In the genomic region with DNA sequence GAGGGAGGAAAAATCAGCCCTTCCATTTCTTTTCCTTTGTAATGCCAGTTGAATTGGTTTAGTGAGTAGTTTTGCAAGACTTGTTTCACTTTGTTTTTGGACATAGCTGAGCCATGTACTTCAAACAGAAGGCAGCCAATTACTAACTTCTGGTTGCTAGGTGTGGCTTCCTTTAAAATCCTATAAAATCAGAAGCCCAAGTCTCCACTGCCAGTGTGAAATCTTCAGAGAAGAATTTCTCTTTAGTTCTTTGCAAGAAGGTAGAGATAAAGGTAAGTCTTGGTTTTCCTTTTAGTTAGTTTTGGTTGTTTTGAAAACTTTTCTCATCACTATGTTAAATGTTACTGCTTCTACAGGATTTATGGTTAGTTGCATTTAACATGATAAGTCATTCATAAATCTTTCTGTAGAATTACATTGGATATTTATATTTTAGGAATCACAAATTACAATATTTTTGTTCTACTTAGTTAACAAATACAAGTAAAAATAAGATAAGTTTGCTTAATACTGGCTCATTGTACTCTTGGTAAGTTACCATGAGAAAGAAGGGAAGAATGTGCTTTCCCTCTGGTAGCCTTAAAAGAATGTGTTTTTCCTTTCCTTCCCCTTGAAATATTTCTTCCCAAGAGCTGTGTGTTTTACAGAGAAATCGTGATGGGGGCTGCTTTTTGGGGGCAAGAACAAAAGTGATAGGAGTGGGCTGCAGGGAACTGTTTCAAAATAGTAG, we compare ENCODE assay signal across 8 cellular contexts. TPM values are rescaled to one million over a fixed set of nuclear protein-coding genes. Genes with fewer than 3 reads are reported as not detected.
DNase-seq lines count a peak whose midpoint lies in the region; ATAC-seq and TF ChIP-seq lines count a peak whose summit lies in the region.

A gene with protein sequence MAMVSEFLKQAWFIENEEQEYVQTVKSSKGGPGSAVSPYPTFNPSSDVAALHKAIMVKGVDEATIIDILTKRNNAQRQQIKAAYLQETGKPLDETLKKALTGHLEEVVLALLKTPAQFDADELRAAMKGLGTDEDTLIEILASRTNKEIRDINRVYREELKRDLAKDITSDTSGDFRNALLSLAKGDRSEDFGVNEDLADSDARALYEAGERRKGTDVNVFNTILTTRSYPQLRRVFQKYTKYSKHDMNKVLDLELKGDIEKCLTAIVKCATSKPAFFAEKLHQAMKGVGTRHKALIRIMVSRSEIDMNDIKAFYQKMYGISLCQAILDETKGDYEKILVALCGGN (plus strand): TSS at position 213 of the 730 bp plus-strand sequence. CDS start 6,671 bp downstream, outside the sequence.

- peak within 1 kb of the TSS; percentile 26 to 45 for H3K9ac ChIP-seq in duodenal mucosa (ENCODE audit: low read depth in 1 of 2, low read length in 2 of 2)

- no peaks in the 10 kb centered on the region for H3K9me3 ChIP-seq in RWPE2 (ENCODE audit: severe bottlenecking)
- H3K9me3 ChIP-seq in duodenal mucosa (ENCODE audit: control insufficient read depth in 1 of 2, low read length in 2 of 2), result no peaks in the 10 kb centered on the region
- H3K9me3 ChIP-seq in mononuclear cell (ENCODE audit: low read depth, low read length), result no peaks in the 10 kb centered on the region

- no peak for TF ChIP-seq CTCF in RWPE2 (IDR thresholded peaks at IDR 0.05; ENCODE audit: poor library complexity, severe bottlenecking)

- H3K4me1 ChIP-seq in RWPE2 (ENCODE audit: insufficient read depth, poor library complexity, severe bottlenecking) (peaks cover 64% of the 10 kb centered on the region), duodenal mucosa (ENCODE audit: control insufficient read depth in 1 of 2, insufficient read depth in 2 of 2, low read length in 2 of 2) (peaks cover 6 to 29% of the 10 kb centered on the region in 2 donors), mononuclear cell (ENCODE audit: insufficient read depth, low read length) (peaks cover 48% of the 10 kb centered on the region)

- H3K4me3 ChIP-seq in RWPE2 (ENCODE audit: severe bottlenecking) (peak within 1 kb of the TSS; percentile 52), duodenal mucosa (ENCODE audit: low read depth in 1 of 2, low read length in 2 of 2) (peak within 1 kb of the TSS; percentile 57 to 65), mononuclear cell (ENCODE audit: low read length) (peak within 1 kb of the TSS; percentile 72)

- ATAC-seq in RWPE2 (ENCODE audit: low read depth), result peak; percentile 69
- no peak for ATAC-seq in HG02759 (IDR thresholded peaks at IDR 0.05; ENCODE audit: unreplicated experiment)
- no peak for ATAC-seq in HG02981 (IDR thresholded peaks at IDR 0.05; ENCODE audit: unreplicated experiment)

- H3K36me3 ChIP-seq in RWPE2 (ENCODE audit: low read depth) (peaks cover 47% of the 10 kb centered on the region), duodenal mucosa (ENCODE audit: control insufficient read depth in 1 of 2, insufficient read depth in 2 of 2, low read length in 2 of 2) (no peaks in the 10 kb centered on the region)

- DNase-seq in H4 (ENCODE audit: low spot score), result peak; percentile 88
- no peak for DNase-seq in RWPE2 (ENCODE audit: low spot score)
- no peak for DNase-seq in DMS79 (lab: John Stamatoyannopoulos, UW)
- DNase-seq in NCI-H446 treated with DMSO at 0.1 percent for 48 hours (lab: John Stamatoyannopoulos, UW), result no peak

- H3K27me3 ChIP-seq in RWPE2 (ENCODE audit: insufficient read depth, poor library complexity, severe bottlenecking) (no peaks in the 10 kb centered on the region), duodenal mucosa (ENCODE audit: control insufficient read depth in 1 of 2, insufficient read depth in 2 of 2, low read length in 2 of 2) (no peaks in the 10 kb centered on the region), mononuclear cell (ENCODE audit: insufficient read depth, low read length) (no peaks in the 10 kb centered on the region)

- H3K27ac ChIP-seq in RWPE2 (ENCODE audit: poor library complexity, severe bottlenecking) (peak within 1 kb of the TSS; percentile 96), duodenal mucosa (ENCODE audit: low read depth, low read length) (peak within 1 kb of the TSS; percentile 60)

RNA-seq across cellular contexts. Expression of the gene that starts here (rescaled TPM):
- total RNA-seq in H4 (2014; rRNA removed; shearing (Covaris generic)), result 659 and 754 TPM in 2 replicates
- total RNA-seq in mononuclear cell, result 653 TPM
